In genomic region chr13:40963927-40964326, GRCh38 we compare ENCODE assay signal across 10 cellular contexts. TPM values are rescaled to one million over a fixed set of nuclear protein-coding genes. Genes with fewer than 3 reads are reported as not detected.
DNase-seq lines count a peak whose midpoint lies in the region; ATAC-seq, FAIRE-seq and TF ChIP-seq lines count a peak whose summit lies in the region.
"Had no signal": no experiment of that assay in that cellular context is flagged by ENCODE, and none has a peak within 500 bp of the region (broad histone marks: within the 10 kb centered on the region; RNA-seq: fewer than 3 reads in every experiment).

No MANE protein-coding gene starts in this region.

- intact Hi-C loops in Calu3 (cut with micrococcal nuclease; ENCODE audit: unreplicated experiment) (no loop called here), K562 (cut with micrococcal nuclease) (no loop called here)

- peaks cover 17% of the 10 kb centered on the region; the same call in 1 of the 3 replicates for H3K36me3 ChIP-seq in K562 (ENCODE audit: control insufficient read depth, insufficient read depth, low read length)
- H3K36me3 ChIP-seq in GM23338 (ENCODE audit: insufficient read depth) = no peaks in the 10 kb centered on the region

- H3K9me1 ChIP-seq in K562 (ENCODE audit: control insufficient read depth, insufficient read depth, low read length) = no peaks in the 10 kb centered on the region

- H3K9me2 ChIP-seq in GM23338 (ENCODE audit: insufficient read depth) = no peaks in the 10 kb centered on the region

- CTCF ChIA-PET in Calu3 (lab: Charles Lee) (no interaction called here), K562 (lab: Yijun Ruan, JAX; ENCODE audit: low intra/inter-chr PET ratio) (no interaction called here)

- no peak overlapping the region for H2AFZ ChIP-seq in K562 (ENCODE audit: low read depth, low read length)
- H2AFZ ChIP-seq in GM23338 = no peak overlapping the region

- in situ Hi-C loops in K562 (cut with MboI) = no loop called here

- no peaks in the 10 kb centered on the region for H3F3A ChIP-seq in GM23338 (replicated peaks; ENCODE audit: low read depth)

- no peak for TF ChIP-seq POLR2A in K562 (conservative IDR thresholded peaks at IDR 0.05)

- no peaks in the 10 kb centered on the region for H3K27me3 Mint-ChIP-seq in Calu3 (ENCODE audit: unreplicated experiment)
- no peaks in the 10 kb centered on the region for H3K27me3 Mint-ChIP-seq in GM23338 (ENCODE audit: insufficient read depth, low read depth, poor library complexity)

- H3K36me3 Mint-ChIP-seq in Calu3 (ENCODE audit: insufficient read depth, unreplicated experiment) (peaks cover 19% of the 10 kb centered on the region), GM23338 (ENCODE audit: low read depth) (no peaks in the 10 kb centered on the region)

- no peak for TF ChIP-seq EP300 in K562 (IDR thresholded peaks at IDR 0.05; ENCODE audit: low read length)

- H3K4me1 ChIP-seq in K562 (replicated peaks in 1 of 2; ENCODE audit: control insufficient read depth in 2 of 2, insufficient read depth in 2 of 2, low read length in 2 of 2) = peaks cover 0 to 9% of the 10 kb centered on the region in 2 experiments; a peak in 3 of 5 replicates
- H3K4me1 ChIP-seq in GM23338 (ENCODE audit: insufficient read depth) = no peaks in the 10 kb centered on the region

- no TSS peak for BruUV-seq in Calu3 (replicated peaks; lab: Mats Ljungman, UMichigan)
- BruUV-seq in K562 (replicated peaks; lab: Mats Ljungman, UMichigan) = no TSS peak

- H3K27ac ChIP-seq in K562 (ENCODE audit: extremely low read depth, low read depth, low read length) (0 out of 3 replicates have a peak overlapping the region, but pooled peaks have one; percentile 26), GM23338 (ENCODE audit: low read depth) (no peak overlapping the region), substantia nigra (ENCODE audit: low read depth, low read length, poor library complexity, severe bottlenecking) (no peak overlapping the region)

- no peak for FAIRE-seq in K562 (lab: Jason Lieb, UNC)

- no peak for TF ChIP-seq CTCF in Calu3 (IDR thresholded peaks at IDR 0.05; ENCODE audit: unreplicated experiment)
- no peak for TF ChIP-seq CTCF in K562 (IDR thresholded peaks at IDR 0.05 in 2 of 3, conservative IDR thresholded peaks at IDR 0.05 in 1 of 3; ENCODE audit: insufficient read depth in 2 of 3, low read depth in 1 of 3, low read length in 3 of 3)
- TF ChIP-seq CTCF in GM23338 (conservative IDR thresholded peaks at IDR 0.05; ENCODE audit: low read depth in 2 of 2) = no peak

- ATAC-seq in K562 = peak; percentile 68
- ATAC-seq in GM23338 = no peak

- H3K9ac ChIP-seq in K562 (ENCODE audit: insufficient read depth in 1 of 2, low read depth in 2 of 2, low read length in 2 of 2) = no peak overlapping the region

- H3K9me3 Mint-ChIP-seq in Calu3 (ENCODE audit: low read depth, unreplicated experiment) (no peaks in the 10 kb centered on the region), GM23338 (no peaks in the 10 kb centered on the region)

- DNase-seq in Calu3 = no peak
- peak; percentile 38 for DNase-seq in HPDE6-E6E7 (ENCODE audit: extremely low spot score)
- DNase-seq in K562 (ENCODE audit: extremely low read depth in 1 of 4, low spot score in 3 of 4) = peak in 1 of 4 experiments; percentile 18
- DNase-seq in myocyte (ENCODE audit: low read depth) = peak; percentile 40
- no peak for DNase-seq in GM23338 (ENCODE audit: low spot score)
- no peak for DNase-seq in substantia nigra (lab: John Stamatoyannopoulos, UW)
- no peak for DNase-seq in GM19240 (ENCODE audit: insufficient read length, low spot score)
- no peak for DNase-seq in central memory CD4-positive, alpha-beta T cell
- DNase-seq: activated naive CD4-positive, alpha-beta T cell treated with Interleukin-2 at 50 U/mL for 16 hours; NCI-H1092 treated with DMSO at 0.1 percent for 48 hours had no signal

- H3K4me1 Mint-ChIP-seq in Calu3 (ENCODE audit: low read depth, unreplicated experiment) (peaks cover 21% of the 10 kb centered on the region), GM23338 (no peaks in the 10 kb centered on the region)

- no peak overlapping the region for H3K4me3 ChIP-seq in K562
- H3K4me3 ChIP-seq in GM23338 = no peak overlapping the region

- H3K4me2 ChIP-seq in K562 (ENCODE audit: insufficient read depth, low read length) (no peak overlapping the region), GM23338 (no peak overlapping the region)

- H3K27me3 ChIP-seq in K562 (ENCODE audit: control insufficient read depth in 2 of 2, insufficient read depth in 2 of 2, low read length in 2 of 2) (no peaks in the 10 kb centered on the region), GM23338 (ENCODE audit: insufficient read depth) (no peaks in the 10 kb centered on the region)

- TF ChIP-seq RAD21 in K562 (CRISPR knock-in tag; conservative IDR thresholded peaks at IDR 0.05 in 1 of 2, IDR thresholded peaks at IDR 0.05 in 1 of 2) = no peak

- no peaks in the 10 kb centered on the region for H3K9me3 ChIP-seq in K562 (replicated peaks; ENCODE audit: control insufficient read depth, insufficient read depth, low read depth, low read length)

- H3K4me3 Mint-ChIP-seq in Calu3 (ENCODE audit: low read depth, unreplicated experiment) (no peak overlapping the region), GM23338 (no peak overlapping the region)

- POLR2A ChIA-PET in K562 (lab: Yijun Ruan, JAX) = interaction anchor here (0.8 kb wide), 1 partner anchor 11 kb away, joined by 3 read pairs; no protein-coding TSS in a partner anchor

- H3K79me2 ChIP-seq in K562 (ENCODE audit: control insufficient read depth, insufficient read depth, low read length) (peaks cover 95% of the 10 kb centered on the region), GM23338 (replicated peaks; ENCODE audit: insufficient read depth) (no peaks in the 10 kb centered on the region; the same call in 1 of the 2 replicates)

- H3K27ac Mint-ChIP-seq in Calu3 (ENCODE audit: unreplicated experiment) (peak overlapping the region; percentile 47), GM23338 (no peak overlapping the region)

- WGBS in K562 (ENCODE audit: insufficient coverage, low coverage, missing lambda C conversion rate) = 89% methylated on average over 1 of the region's 1 CpG

- H4K20me1 ChIP-seq in K562 (replicated peaks; ENCODE audit: control insufficient read depth, insufficient read depth, low read length) (peaks cover 6% of the 10 kb centered on the region; the same call in 1 of the 2 replicates), GM23338 (replicated peaks; ENCODE audit: insufficient read depth) (no peaks in the 10 kb centered on the region)

TF ChIP-seq in K562, 482 proteins besides CTCF, POLR2A, EP300 and RAD21 (continues in another document):
- 0 out of 2 replicates have a peak, but pooled peaks have one; percentile 13 for TF ChIP-seq JUN (IDR thresholded peaks at IDR 0.05; ENCODE audit: borderline replicate concordance, low read depth, low read length)
- no peak for TF ChIP-seq JUN (CRISPR knock-in tag; IDR thresholded peaks at IDR 0.05; ENCODE audit: borderline replicate concordance)
- no peak for TF ChIP-seq ZFP36 (IDR thresholded peaks at IDR 0.05; ENCODE audit: low read depth, low read length, partially characterized antibody)
- no peak for TF ChIP-seq ZKSCAN1 (IDR thresholded peaks at IDR 0.05; ENCODE audit: low read depth, low read length)
- TF ChIP-seq HDAC6 (IDR thresholded peaks at IDR 0.05; ENCODE audit: low read depth, low read length) = no peak
- no peak for TF ChIP-seq ZNF12 (CRISPR knock-in tag; IDR thresholded peaks at IDR 0.05)
- TF ChIP-seq PCBP2 (IDR thresholded peaks at IDR 0.05; ENCODE audit: low read depth, low read length, poor library complexity, severe bottlenecking) = no peak
- peak; percentile 56 for TF ChIP-seq FOSL1 (tag; conservative IDR thresholded peaks at IDR 0.05)

TF ChIP-seq in GM23338, 12 proteins besides CTCF, POLR2A, EP300 and RAD21 (continues in another document):
- TF ChIP-seq EZH2 (IDR thresholded peaks at IDR 0.05; ENCODE audit: low read depth, unreplicated experiment) (no peak), NANOG (IDR thresholded peaks at IDR 0.05; ENCODE audit: borderline replicate concordance) (no peak), EZH2phosphoT487 (IDR thresholded peaks at IDR 0.05; ENCODE audit: unreplicated experiment) (no peak), JUNB (IDR thresholded peaks at IDR 0.05; ENCODE audit: unreplicated experiment) (no peak), ZNF114 (CRISPR knock-in tag; IDR thresholded peaks at IDR 0.05) (no peak), ZNF331 (CRISPR knock-in tag; IDR thresholded peaks at IDR 0.05; ENCODE audit: low read depth) (no peak), CREB1 (CRISPR knock-in tag; IDR thresholded peaks at IDR 0.05; ENCODE audit: low read depth) (no peak), POLR2AphosphoS5 (IDR thresholded peaks at IDR 0.05; ENCODE audit: low read depth) (no peak), STAT1 (IDR thresholded peaks at IDR 0.05; ENCODE audit: unreplicated experiment) (no peak)

RNA-seq across cellular contexts. Expression of gene ELF1, which starts 55.2 kb away (rescaled TPM):
- total RNA-seq in Calu3 (2022) = 63.4 and 63.5 TPM in 2 replicates
- total RNA-seq in K562 (2011; cell fraction: chromatin; rRNA removed; ENCODE audit: low replicate concordance) = 23.9 and 37.6 TPM in 2 replicates
- 21.8 and 23.3 TPM in 2 replicates for total RNA-seq in K562 (2011; cell fraction: nucleolus; rRNA removed)
- 22.6 and 28.2 TPM in 2 replicates for total RNA-seq in K562 (2011; cell fraction: nucleoplasm; rRNA removed)
- total RNA-seq in K562 (2014; rRNA removed) = 25.3 and 27.6 TPM in 2 replicates
- 33.4 and 42.4 TPM in 2 replicates for total RNA-seq in K562 (2014; rRNA removed; fragmentation: Illumina TruSeq; extraction: Trizol)
- total RNA-seq in K562 (2015; rRNA removed; fragmentation: Illumina TruSeq; extraction: Trizol) = 27.6 and 30.4 TPM in 2 replicates
- 37.5 and 46.6 TPM in 2 replicates for total RNA-seq in K562 (2021)
- polyA plus RNA-seq in K562 (2011; rRNA removed) = 35.2 and 35.5 TPM in 2 replicates
- 21.9 and 24.0 TPM in 2 replicates for polyA plus RNA-seq in K562 (2011; cell fraction: cytosol; rRNA removed)
- polyA plus RNA-seq in K562 (2011; cell fraction: nucleus; rRNA removed) = 18.7 and 20.7 TPM in 2 replicates
- 32.5 and 37.9 TPM in 2 replicates for polyA plus RNA-seq in K562 (2012)
- 51.2 and 54.4 TPM in 2 replicates for polyA plus RNA-seq in K562 (2014; fragmentation: Illumina TruSeq; extraction: Trizol)
- 10 to 100 TPM; 30.4 to 36.8 TPM for polyA plus RNA-seq in K562 (2014; fragmentation: Nextera tagmentation; extraction: Ambion mirVana)
- polyA plus RNA-seq in K562 (2014; rRNA removed) = 24.7 and 27.6 TPM in 2 replicates
- polyA minus RNA-seq in K562 (2011; rRNA and poly(A)+ RNA removed) = 52.2 and 62.7 TPM in 2 replicates
- polyA minus RNA-seq in K562 (2011; cell fraction: cytosol; rRNA and poly(A)+ RNA removed) = 18.8 and 29.8 TPM in 2 replicates
- 23.0 and 28.3 TPM in 2 replicates for polyA minus RNA-seq in K562 (2011; cell fraction: nucleus; rRNA and poly(A)+ RNA removed)
- total RNA-seq in myocyte = 21.5 and 25.0 TPM in 2 replicates
- 18.1 TPM for polyA plus RNA-seq in myocyte (2012)
- 11.4 and 12.7 TPM in 2 replicates for total RNA-seq in GM23338 (2014; rRNA removed; shearing (Covaris generic))
- 5.4 and 7.0 TPM in 2 replicates for polyA plus RNA-seq in GM23338 (2016; fragmentation: Nextera tagmentation; extraction: Ambion mirVana)

Comparison
In these comparisons a context has a peak if more than half of its experiments do, and no peak if none do; other contexts are left out.
1. DNase-seq: peak in HPDE6-E6E7 (single experiment) and myocyte (single experiment); none in Calu3 (single experiment), GM23338 (single experiment), substantia nigra (0 of 49), GM19240 (single experiment) and central memory CD4-positive, alpha-beta T cell (single experiment).